ENCODE assay signal across 19 cellular contexts in genomic region chr9:12094051-12094450, GRCh38.
DNase-seq lines count a peak whose midpoint lies in the region; ATAC-seq and TF ChIP-seq lines count a peak whose summit lies in the region.
"Had no signal": no experiment of that assay in that cellular context is flagged by ENCODE, and none has a peak within 500 bp of the region (broad histone marks: within the 10 kb centered on the region; RNA-seq: fewer than 3 reads in every experiment).

No MANE protein-coding gene starts in this region.

- DNase-seq in HPDE6-E6E7 (ENCODE audit: extremely low spot score) (peak; percentile 46), RWPE1 (ENCODE audit: low spot score) (peak; percentile 17), hepatocyte (ENCODE audit: low spot score) (peak; percentile 11), smooth muscle cell (lab: John Stamatoyannopoulos, UW; ENCODE audit: unreplicated experiment) (no peak), T-helper 1 cell (no peak), islet precursor cell (no peak), NCI-H446 treated with DMSO at 0.1 percent for 48 hours (lab: John Stamatoyannopoulos, UW) (no peak), right lobe of liver (no peak)
- DNase-seq: Caco-2; CD4-positive, CD25-positive, alpha-beta regulatory T cell; CD8-positive, alpha-beta T cell; DMS153; DND-41; GOT3; HFFc6 had no signal

- no peak for ATAC-seq in right lobe of liver
- ATAC-seq: CD8-positive, alpha-beta T cell had no signal

- H3K27ac ChIP-seq in RWPE1 (no peak overlapping the region), hepatocyte (peak overlapping the region; percentile 62), smooth muscle cell (ENCODE audit: low read depth) (peak overlapping the region; percentile 68), right lobe of liver (no peak overlapping the region)
- H3K27ac ChIP-seq: 22Rv1, BLaER1, C4-2B had no signal

- H2AFZ ChIP-seq in hepatocyte (no peak overlapping the region), smooth muscle cell (ENCODE audit: low read depth) (no peak overlapping the region)

- no peaks in the 10 kb centered on the region for H4K20me1 ChIP-seq in hepatocyte (ENCODE audit: insufficient read depth, poor library complexity, severe bottlenecking)
- no peaks in the 10 kb centered on the region for H4K20me1 ChIP-seq in smooth muscle cell (ENCODE audit: low read depth)
- H4K20me1 ChIP-seq: BLaER1 had no signal

- H3K27me3 ChIP-seq in hepatocyte (no peaks in the 10 kb centered on the region), smooth muscle cell (ENCODE audit: low read depth) (no peaks in the 10 kb centered on the region), right lobe of liver (no peaks in the 10 kb centered on the region)
- H3K27me3 ChIP-seq: BLaER1 had no signal

- no peak overlapping the region for H3K9ac ChIP-seq in smooth muscle cell (ENCODE audit: low read depth)
- H3K9ac ChIP-seq: BLaER1 had no signal

- H3K4me3 ChIP-seq in hepatocyte (no peak overlapping the region), smooth muscle cell (no peak overlapping the region), right lobe of liver (no peak overlapping the region)
- H3K4me3 ChIP-seq: BLaER1, HAP-1 had no signal

- H3F3A ChIP-seq in smooth muscle cell (ENCODE audit: low read depth): no peaks in the 10 kb centered on the region

- intact Hi-C loops in right lobe of liver (cut with DNase I): no loop called here

- no peak for TF ChIP-seq POLR2A in right lobe of liver (IDR thresholded peaks at IDR 0.05)

- no peak overlapping the region for H3K4me2 ChIP-seq in hepatocyte
- H3K4me2 ChIP-seq in smooth muscle cell: no peak overlapping the region
- H3K4me2 ChIP-seq: BLaER1 had no signal

- peaks cover 7% of the 10 kb centered on the region for H3K4me1 ChIP-seq in hepatocyte (ENCODE audit: insufficient read depth)
- H3K4me1 ChIP-seq in smooth muscle cell (ENCODE audit: low read depth): no peaks in the 10 kb centered on the region
- H3K4me1 ChIP-seq in right lobe of liver: no peaks in the 10 kb centered on the region
- H3K4me1 ChIP-seq: BLaER1, Caco-2, HAP-1 had no signal

- H3K9me3 ChIP-seq in hepatocyte (ENCODE audit: low read depth) (no peaks in the 10 kb centered on the region), smooth muscle cell (replicated peaks; ENCODE audit: low read depth) (no peaks in the 10 kb centered on the region), right lobe of liver (no peaks in the 10 kb centered on the region)
- H3K9me3 ChIP-seq: BLaER1, Caco-2, HAP-1 had no signal

- 94% methylated on average over 1 of the region's 1 CpG for WGBS in hepatocyte (ENCODE audit: low lambda C conversion rate, missing lambda C conversion rate)
- WGBS in smooth muscle cell (ENCODE audit: low lambda C conversion rate): 100% methylated on average over 1 of the region's 1 CpG
- 30% methylated on average over 1 of the region's 1 CpG for WGBS in right lobe of liver (ENCODE audit: insufficient coverage, low coverage, low lambda C conversion rate, missing lambda C conversion rate)

- CTCF ChIA-PET in RWPE1 (lab: Yijun Ruan, JAX): interaction anchor here (0.6 kb wide), 1 partner anchor 209 kb away, joined by 3 read pairs; no protein-coding TSS in a partner anchor

- H3K79me2 ChIP-seq in hepatocyte: no peaks in the 10 kb centered on the region
- no peaks in the 10 kb centered on the region for H3K79me2 ChIP-seq in smooth muscle cell (ENCODE audit: low read depth)

- H3K36me3 ChIP-seq in hepatocyte (replicated peaks; ENCODE audit: insufficient read depth, low read depth) (no peaks in the 10 kb centered on the region), smooth muscle cell (ENCODE audit: low read depth) (no peaks in the 10 kb centered on the region), right lobe of liver (no peaks in the 10 kb centered on the region)
- H3K36me3 ChIP-seq: BLaER1, HAP-1 had no signal

- TF ChIP-seq CTCF in RWPE1 (conservative IDR thresholded peaks at IDR 0.05; ENCODE audit: low read depth) (no peak), hepatocyte (IDR thresholded peaks at IDR 0.05; ENCODE audit: poor library complexity) (no peak), smooth muscle cell (IDR thresholded peaks at IDR 0.05; ENCODE audit: borderline replicate concordance, insufficient read depth, poor library complexity, severe bottlenecking) (no peak), right lobe of liver (IDR thresholded peaks at IDR 0.05) (no peak)

- POLR2A ChIA-PET in RWPE1 (lab: Yijun Ruan, JAX; ENCODE audit: low non-redundant PET): no interaction called here

- H3K9me2 ChIP-seq in hepatocyte (replicated peaks; ENCODE audit: insufficient read depth): no peaks in the 10 kb centered on the region

Comparison
In these comparisons a context has a peak if more than half of its experiments do, and no peak if none do; other contexts are left out.
1. DNase-seq: peak in HPDE6-E6E7 (single experiment), RWPE1 (single experiment) and hepatocyte (single experiment); none in smooth muscle cell (single experiment), T-helper 1 cell (0 of 5), islet precursor cell (single experiment), NCI-H446 treated with DMSO at 0.1 percent for 48 hours (single experiment) and right lobe of liver (0 of 3).
2. H3K27ac ChIP-seq: peak in hepatocyte (single experiment) and smooth muscle cell (single experiment); none in RWPE1 (single experiment) and right lobe of liver (0 of 3).